In the genomic region with DNA sequence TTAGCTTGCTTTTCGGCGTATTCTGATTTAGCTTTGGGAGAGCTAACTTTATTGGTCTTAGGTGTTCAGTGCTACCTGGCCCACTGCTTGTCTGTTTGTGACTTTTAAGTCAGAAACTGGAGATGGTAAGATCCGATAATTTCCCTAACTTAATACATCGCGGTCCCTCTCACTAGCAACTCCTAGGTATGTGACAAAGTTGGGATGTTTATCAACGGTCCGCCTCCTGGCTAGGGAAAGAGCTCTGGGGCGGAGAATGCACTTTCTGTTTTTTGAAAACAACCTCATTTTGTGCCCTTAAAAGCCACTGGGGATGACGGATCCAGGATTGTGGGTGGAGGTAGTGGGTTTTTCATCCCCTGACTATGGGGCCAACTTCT, we compare ENCODE assay signal across 8 cellular contexts. TPM values are rescaled to one million over a fixed set of nuclear protein-coding genes. Genes with fewer than 3 reads are reported as not detected.
A peak's percentile ranks its signal among the peaks of the same experiment; 100 is the strongest.
DNase-seq lines count a peak whose midpoint lies in the region; ATAC-seq, FAIRE-seq and TF ChIP-seq lines count a peak whose summit lies in the region.

No MANE protein-coding gene starts in this region.

- H2AFZ ChIP-seq in GM12878 (ENCODE audit: control insufficient read depth, low read depth, low read length) (no peak overlapping the region), mesenchymal stem cell (ENCODE audit: low read depth, low read length) (no peak overlapping the region)

- no TSS peak for BruUV-seq in GM12878 (replicated peaks; lab: Mats Ljungman, UMichigan)

- H3K9ac ChIP-seq in GM12878 (ENCODE audit: control insufficient read depth, insufficient read depth, low read length) (peak overlapping the region; percentile 97), mesenchymal stem cell (ENCODE audit: low read length) (peak overlapping the region; percentile 97)

- H3K4ac ChIP-seq in mesenchymal stem cell (ENCODE audit: low read depth in 1 of 2, low read length in 2 of 2): peak overlapping the region; percentile 46 to 92

- TF ChIP-seq CTCF in A549 (IDR thresholded peaks at IDR 0.05): no peak
- TF ChIP-seq CTCF in GM12878 (IDR thresholded peaks at IDR 0.05 in 2 of 3, conservative IDR thresholded peaks at IDR 0.05 in 1 of 3; ENCODE audit: control insufficient read depth in 2 of 3, extremely low read depth in 1 of 3, insufficient read depth in 1 of 3, low read depth in 3 of 3, low read length in 3 of 3): no peak

- H2AK5ac ChIP-seq in mesenchymal stem cell (ENCODE audit: low read length, severe bottlenecking): peak overlapping the region; percentile 63

- no peak for TF ChIP-seq EP300 in A549 (IDR thresholded peaks at IDR 0.05)
- TF ChIP-seq EP300 in GM12878 (IDR thresholded peaks at IDR 0.05; ENCODE audit: borderline replicate concordance in 1 of 2, control insufficient read depth in 1 of 2, low read depth in 2 of 2, low read length in 2 of 2): no peak

- peak in 1 of 2 experiments; percentile 24 for DNase-seq in A549 (ENCODE audit: low read depth in 1 of 2, low spot score in 1 of 2)
- peak; percentile 52 for DNase-seq in HT-29 (ENCODE audit: low spot score)
- no peak for DNase-seq in GM12878 (ENCODE audit: low read depth, low spot score)
- peak; percentile 35 for DNase-seq in mesenchymal stem cell
- no peak for DNase-seq in aorta

- CTCF ChIA-PET in A549 (lab: Yijun Ruan, JAX): interaction anchor here (0.9 to 2.3 kb wide), 3 partner anchors 13 to 60 kb away, joined by 3 to 14 read pairs (median 5); no protein-coding TSS in a partner anchor
- CTCF ChIA-PET in GM12878 (lab: Yijun Ruan, JAX): interaction anchor here (1.0 to 2.0 kb wide), 5 partner anchors 9 to 63 kb away, joined by 3 to 27 read pairs (median 4); no protein-coding TSS in a partner anchor

- peak overlapping the region in 1 of 2 experiments; percentile 94 for H3K23ac ChIP-seq in mesenchymal stem cell (ENCODE audit: low read length in 2 of 2)

- WGBS in A549 (ENCODE audit: missing lambda C conversion rate): 2% methylated on average over 9 of the region's 9 CpGs
- WGBS in GM12878 (ENCODE audit: insufficient coverage, insufficient replicate concordance, low lambda C conversion rate, missing lambda C conversion rate): under 1% methylated on average over 9 of the region's 9 CpGs
- WGBS in mesenchymal stem cell: 0% methylated on average over 7 of the region's 9 CpGs
- WGBS in aorta, 2 donors: 0% methylated on average over 9 of the region's 9 CpGs

- in situ Hi-C loops in GM12878 (cut with MboI): loop anchor here (5.0 kb wide), 1 partner anchor 161 kb away; no protein-coding TSS in a partner anchor

- POLR2A ChIA-PET in A549 (lab: Yijun Ruan, JAX): no interaction called here
- POLR2A ChIA-PET in GM12878 (lab: Charles Lee): interaction anchor here (0.7 to 3.1 kb wide), 8 partner anchors 9 to 361 kb away, joined by 3 to 21 read pairs (median 7); partner anchors contain the start of gene BORCS5

- no peak overlapping the region for H2BK120ac ChIP-seq in mesenchymal stem cell (ENCODE audit: low read depth, low read length)

- no peak overlapping the region for H4K8ac ChIP-seq in mesenchymal stem cell (ENCODE audit: low read length)

- H3K79me1 ChIP-seq in mesenchymal stem cell (replicated peaks; ENCODE audit: low read length, poor library complexity, severe bottlenecking): peaks cover 2% of the 10 kb centered on the region

- H3K27ac ChIP-seq in A549 (peak overlapping the region; percentile 96 to 98), GM12878 (ENCODE audit: control insufficient read depth, insufficient read depth) (peak overlapping the region; percentile 97), mesenchymal stem cell (ENCODE audit: low read length, poor library complexity, severe bottlenecking) (peak overlapping the region; percentile 33), aorta (ENCODE audit: low read depth in 1 of 2, low read length in 2 of 2) (peak overlapping the region; percentile 88 to 94)

- FAIRE-seq in A549 (lab: Jason Lieb, UNC) (no peak), GM12878 (lab: Jason Lieb, UNC) (no peak)

- no peak overlapping the region for H2BK5ac ChIP-seq in mesenchymal stem cell (ENCODE audit: low read depth, low read length, poor library complexity, severe bottlenecking)

- peak overlapping the region; percentile 93 to 94 for H3K18ac ChIP-seq in mesenchymal stem cell (ENCODE audit: low read depth in 1 of 2, low read length in 2 of 2)

- peak overlapping the region in 1 of 2 experiments; percentile 14 for H3K14ac ChIP-seq in mesenchymal stem cell (ENCODE audit: low read length in 2 of 2)

- SMC1A ChIA-PET in GM12878 (lab: Charles Lee; ENCODE audit: uncharacterized antibody, unreplicated experiment): interaction anchor here (0.8 to 2.5 kb wide), 11 partner anchors 9 to 341 kb away, joined by 3 to 26 read pairs (median 4); no protein-coding TSS in a partner anchor

- peaks cover 84% of the 10 kb centered on the region for H3K79me2 ChIP-seq in GM12878 (ENCODE audit: control insufficient read depth, insufficient read depth, low read length)

- TF ChIP-seq POLR2A in A549 (IDR thresholded peaks at IDR 0.05; ENCODE audit: low read length) (no peak), GM12878 (IDR thresholded peaks at IDR 0.05; ENCODE audit: low read depth, low read length) (no peak)

- peak overlapping the region; percentile 99 for H3K4me2 ChIP-seq in A549
- H3K4me2 ChIP-seq in GM12878 (ENCODE audit: control insufficient read depth, insufficient read depth): peak overlapping the region; percentile 95
- H3K4me2 ChIP-seq in mesenchymal stem cell (ENCODE audit: low read length, poor library complexity, severe bottlenecking): peak overlapping the region; percentile 59

- intact Hi-C loops in GM12878 (cut with micrococcal nuclease; ENCODE audit: unreplicated experiment) (loop anchor here (5.0 kb wide), 4 partner anchors 106 to 361 kb away; partner anchors contain the start of genes BORCS5, CREBL2 and DUSP16), aorta (cut with DNase I) (no loop called here)

- peak overlapping the region in 1 of 2 experiments; percentile 47 for H2BK12ac ChIP-seq in mesenchymal stem cell (ENCODE audit: low read length in 2 of 2)

- H3K27me3 ChIP-seq in GM12878 (replicated peaks in 1 of 2; ENCODE audit: control insufficient read depth in 2 of 2, insufficient read depth in 2 of 2, low read length in 1 of 2): no peaks in the 10 kb centered on the region
- no peaks in the 10 kb centered on the region for H3K27me3 ChIP-seq in mesenchymal stem cell (ENCODE audit: control insufficient read depth in 1 of 2, insufficient read depth in 1 of 2, low read length in 2 of 2)
- no peaks in the 10 kb centered on the region for H3K27me3 ChIP-seq in aorta (ENCODE audit: control insufficient read depth in 1 of 2, insufficient read depth in 2 of 2, low read length in 1 of 2)

- H4K20me1 ChIP-seq in GM12878 (ENCODE audit: control insufficient read depth, insufficient read depth): no peaks in the 10 kb centered on the region

- ATAC-seq in A549: no peak
- ATAC-seq in GM12878: no peak
- no peak for ATAC-seq in aorta (ENCODE audit: low FRiP score)
- no peak for ATAC-seq in HG03095 (IDR thresholded peaks at IDR 0.05; ENCODE audit: unreplicated experiment)
- ATAC-seq in HG02938 (IDR thresholded peaks at IDR 0.05; ENCODE audit: unreplicated experiment): no peak
- no peak for ATAC-seq in GM21360 (IDR thresholded peaks at IDR 0.05; ENCODE audit: unreplicated experiment)

- H3K4me3 ChIP-seq in A549 (peak overlapping the region; percentile 87), GM12878 (peak overlapping the region; percentile 97), mesenchymal stem cell (ENCODE audit: insufficient read depth in 1 of 2, low read depth in 1 of 2, low read length in 2 of 2) (peak overlapping the region; percentile 89 to 94), aorta (ENCODE audit: low read length in 2 of 2) (peak overlapping the region; percentile 81 to 98)

- H3K4me1 ChIP-seq in A549 (peaks cover 55% of the 10 kb centered on the region), GM12878 (ENCODE audit: control insufficient read depth, insufficient read depth, low read length) (peaks cover 19% of the 10 kb centered on the region), mesenchymal stem cell (ENCODE audit: control insufficient read depth, insufficient read depth, low read depth, low read length) (peaks cover 10% of the 10 kb centered on the region), aorta (ENCODE audit: control insufficient read depth in 1 of 2, insufficient read depth in 2 of 2, low read length in 2 of 2) (peaks cover 0 to 4% of the 10 kb centered on the region in 2 donors)

- no peak for TF ChIP-seq RAD21 in A549 (conservative IDR thresholded peaks at IDR 0.05 in 1 of 2, IDR thresholded peaks at IDR 0.05 in 1 of 2)
- no peak for TF ChIP-seq RAD21 in GM12878 (IDR thresholded peaks at IDR 0.05; ENCODE audit: insufficient read depth, low read depth, low read length)

- no peak overlapping the region for H2BK15ac ChIP-seq in mesenchymal stem cell (ENCODE audit: low read depth, poor library complexity, severe bottlenecking)

- H3K9me3 ChIP-seq in A549: no peaks in the 10 kb centered on the region
- H3K9me3 ChIP-seq in GM12878 (replicated peaks; ENCODE audit: control insufficient read depth, insufficient read depth, low read length): no peaks in the 10 kb centered on the region
- no peaks in the 10 kb centered on the region for H3K9me3 ChIP-seq in mesenchymal stem cell (ENCODE audit: control insufficient read depth, low read length)
- H3K9me3 ChIP-seq in aorta (ENCODE audit: control insufficient read depth, low read length): no peaks in the 10 kb centered on the region

- no peak overlapping the region for H4K91ac ChIP-seq in mesenchymal stem cell (ENCODE audit: low read length)

- RAD21 ChIA-PET in GM12878 (lab: Charles Lee; ENCODE audit: unreplicated experiment): interaction anchor here (0.7 to 2.8 kb wide), 9 partner anchors 9 to 361 kb away, joined by 3 to 22 read pairs (median 5); no protein-coding TSS in a partner anchor

- peaks cover 0 to 6% of the 10 kb centered on the region in 2 experiments; a peak in 1 of 4 replicates for H3K36me3 ChIP-seq in GM12878 (ENCODE audit: control insufficient read depth in 2 of 2, insufficient read depth in 2 of 2, low read length in 1 of 2)
- H3K36me3 ChIP-seq in mesenchymal stem cell (ENCODE audit: control insufficient read depth in 1 of 2, insufficient read depth in 2 of 2, low read depth in 1 of 2, low read length in 2 of 2): peaks cover 0 to 35% of the 10 kb centered on the region in 2 experiments
- H3K36me3 ChIP-seq in aorta (ENCODE audit: control insufficient read depth in 1 of 2, insufficient read depth in 2 of 2, low read length in 1 of 2): no peaks in the 10 kb centered on the region

RNA-seq across cellular contexts. Expression of gene CDKN1B, which starts 1.2 kb away (rescaled TPM):
- polyA plus RNA-seq in A549 (2011; rRNA removed) (20.4 and 26.8 TPM in 2 replicates), A549 (2017; fragmentation: RNase III; extraction: RNeasy Plus Mini Kit Qiagen cat#74134 plus additional on column Dnase treatment) (18.0 to 20.5 TPM (median 20.3 TPM) in 3 replicates), GM12878 (2011; rRNA removed) (25.4 and 39.5 TPM in 2 replicates), GM12878 (2014; fragmentation: Illumina TruSeq; extraction: Trizol) (21.6 and 22.1 TPM in 2 replicates), GM12878 (2014; fragmentation: Nextera tagmentation; extraction: Ambion mirVana) (1 to 10 TPM; 4.2 to 8.0 TPM), GM12878 (2014; rRNA removed) (27.8 and 29.2 TPM in 2 replicates), GM12878 (2016; fragmentation: Nextera tagmentation; extraction: Ambion mirVana) (1 to 10 TPM; 4.9 to 5.5 TPM), aorta (10 to 100 TPM; 47.6 to 64.3 TPM)
- polyA plus RNA-seq in A549 (2012; cell fraction: cytosol; rRNA removed): 8.1 and 9.7 TPM in 2 replicates
- 7.2 and 7.8 TPM in 2 replicates for polyA plus RNA-seq in A549 (2012; cell fraction: nucleus; rRNA removed)
- 7.8 and 11.8 TPM in 2 replicates for polyA minus RNA-seq in A549 (2011; rRNA and poly(A)+ RNA removed)
- total RNA-seq in HT-29 (2014; rRNA removed; shearing (Covaris generic)): 52.9 and 67.7 TPM in 2 replicates
- 31.1 and 38.2 TPM in 2 replicates for total RNA-seq in GM12878 (2013; cell fraction: nucleolus; rRNA removed)
- total RNA-seq in GM12878 (2014; rRNA removed) (39.1 and 43.3 TPM in 2 replicates), GM12878 (2014; rRNA removed; fragmentation: Illumina TruSeq; extraction: Trizol) (22.7 and 24.2 TPM in 2 replicates), GM12878 (2021) (36.9 and 37.4 TPM in 2 replicates), aorta (10 to 100 TPM; 40.3 to 56.0 TPM)
- 11.2 TPM for polyA plus RNA-seq in GM12878 (2011; ENCODE audit: low read depth)
- polyA plus RNA-seq in GM12878 (2011; cell fraction: cytosol; rRNA removed): 14.5 and 16.9 TPM in 2 replicates
- polyA plus RNA-seq in GM12878 (2011; cell fraction: nucleus; rRNA removed): 21.5 and 21.6 TPM in 2 replicates
- polyA plus RNA-seq in GM12878 (2012): 25.9 and 32.3 TPM in 2 replicates
- polyA minus RNA-seq in GM12878 (2011; rRNA and poly(A)+ RNA removed): 19.7 and 22.0 TPM in 2 replicates
- 14.3 and 15.9 TPM in 2 replicates for polyA minus RNA-seq in GM12878 (2011; cell fraction: cytosol; rRNA and poly(A)+ RNA removed)
- polyA minus RNA-seq in GM12878 (2011; cell fraction: nucleus; rRNA and poly(A)+ RNA removed): 43.3 and 59.1 TPM in 2 replicates
- 19.0 TPM for polyA plus RNA-seq in mesenchymal stem cell (2013, experiment 1 of 2)
- 19.7 TPM for polyA plus RNA-seq in mesenchymal stem cell (2013, experiment 2 of 2)

RNA-seq across cellular contexts. Expression of gene GPR19, which starts 22.4 kb away (rescaled TPM):
- polyA plus RNA-seq in A549 (2011; rRNA removed) (2.6 and 2.7 TPM in 2 replicates), A549 (2017; fragmentation: RNase III; extraction: RNeasy Plus Mini Kit Qiagen cat#74134 plus additional on column Dnase treatment) (1.8 to 2.6 TPM (median 1.9 TPM) in 3 replicates), GM12878 (2011; rRNA removed) (7.4 TPM in 2 replicates), GM12878 (2014; fragmentation: Illumina TruSeq; extraction: Trizol) (4.0 and 9.8 TPM in 2 replicates), GM12878 (2014; fragmentation: Nextera tagmentation; extraction: Ambion mirVana) (1 to 10 TPM; 2.9 to 3.0 TPM), GM12878 (2014; rRNA removed) (1.7 and 2.2 TPM in 2 replicates), GM12878 (2016; fragmentation: Nextera tagmentation; extraction: Ambion mirVana) (1 to 10 TPM; 2.2 to 3.1 TPM), aorta (under 1 TPM in 1 of 2 donors, not detected in 1; 0.18 TPM)
- polyA plus RNA-seq in A549 (2012; cell fraction: cytosol; rRNA removed): 1.5 and 2.2 TPM in 2 replicates
- polyA plus RNA-seq in A549 (2012; cell fraction: nucleus; rRNA removed): 2.6 and 2.8 TPM in 2 replicates
- polyA minus RNA-seq in A549 (2011; rRNA and poly(A)+ RNA removed): 2.3 and 3.7 TPM in 2 replicates
- total RNA-seq in HT-29 (2014; rRNA removed; shearing (Covaris generic)): 0.25 and 1.0 TPM in 2 replicates
- total RNA-seq in GM12878 (2013; cell fraction: nucleolus; rRNA removed): 10.2 and 14.3 TPM in 2 replicates
- total RNA-seq in GM12878 (2014; rRNA removed) (2.1 and 2.7 TPM in 2 replicates), GM12878 (2014; rRNA removed; fragmentation: Illumina TruSeq; extraction: Trizol) (3.9 and 4.1 TPM in 2 replicates), GM12878 (2021) (2.6 and 3.4 TPM in 2 replicates), aorta (under 1 TPM in 1 of 2 donors, not detected in 1; 0.36 TPM)
- polyA plus RNA-seq in GM12878 (2011; ENCODE audit: low read depth): 0.87 TPM
- 5.5 and 5.7 TPM in 2 replicates for polyA plus RNA-seq in GM12878 (2011; cell fraction: cytosol; rRNA removed)
- polyA plus RNA-seq in GM12878 (2011; cell fraction: nucleus; rRNA removed): 13.6 and 23.5 TPM in 2 replicates
- polyA plus RNA-seq in GM12878 (2012): 2.3 and 3.3 TPM in 2 replicates
- polyA minus RNA-seq in GM12878 (2011; rRNA and poly(A)+ RNA removed): 7.6 and 10.5 TPM in 2 replicates
- polyA minus RNA-seq in GM12878 (2011; cell fraction: cytosol; rRNA and poly(A)+ RNA removed): 1.7 and 2.0 TPM in 2 replicates
- 2.9 and 6.2 TPM in 2 replicates for polyA minus RNA-seq in GM12878 (2011; cell fraction: nucleus; rRNA and poly(A)+ RNA removed)
- 0.28 TPM for polyA plus RNA-seq in mesenchymal stem cell (2013, experiment 1 of 2)
- 0.22 TPM for polyA plus RNA-seq in mesenchymal stem cell (2013, experiment 2 of 2)

Comparison
In these comparisons a context has a peak if more than half of its experiments do, and no peak if none do; other contexts are left out.
1. DNase-seq: peak in HT-29 (single experiment) and mesenchymal stem cell (single experiment); none in GM12878 (single experiment) and aorta (0 of 2).
2. H3K27ac ChIP-seq: peak in every context shown above with its lines; median percentile 97 in A549; 97 in GM12878; 91 in aorta; 33 in mesenchymal stem cell.
3. Peak in every context shown above with its lines, with median percentiles within 50 percentile points of each other: H3K4me2 ChIP-seq and H3K4me3 ChIP-seq.